Comparison of ENCODE assay signal across 19 cellular contexts in genomic region chr17:13721705-13722104, GRCh38.
A peak's percentile ranks its signal among the peaks of the same experiment; 100 is the strongest.
DNase-seq lines count a peak whose midpoint lies in the region; ATAC-seq and TF ChIP-seq lines count a peak whose summit lies in the region.
"Had no signal": no experiment of that assay in that cellular context is flagged by ENCODE, and none has a peak within 500 bp of the region (broad histone marks: within the 10 kb centered on the region; RNA-seq: fewer than 3 reads in every experiment).

No MANE protein-coding gene starts in this region.

- H3K4me3 ChIP-seq in hepatocyte (no peak overlapping the region), gastrocnemius medialis (no peak overlapping the region)
- H3K4me3 ChIP-seq: BLaER1, GM12878 had no signal

- WGBS in hepatocyte (ENCODE audit: low lambda C conversion rate, missing lambda C conversion rate): 90% methylated on average over 5 of the region's 5 CpGs

- H3K27ac ChIP-seq in hepatocyte: peak overlapping the region; percentile 20
- H3K27ac ChIP-seq in gastrocnemius medialis: peak overlapping the region in 3 of 4 donors; percentile 43 to 73 (median 61)
- H3K27ac ChIP-seq: 22Rv1, BLaER1, C4-2B had no signal

- no peak for TF ChIP-seq CTCF in hepatocyte (IDR thresholded peaks at IDR 0.05; ENCODE audit: poor library complexity)
- TF ChIP-seq CTCF in gastrocnemius medialis (IDR thresholded peaks at IDR 0.05 in 4 of 5, conservative IDR thresholded peaks at IDR 0.05 in 1 of 5): no peak
- no peak for TF ChIP-seq CTCF in GM20000 (IDR thresholded peaks at IDR 0.05; ENCODE audit: extremely low read depth, missing control alignments)

- H3K4me2 ChIP-seq in hepatocyte: no peak overlapping the region
- H3K4me2 ChIP-seq: BLaER1 had no signal

- in situ Hi-C loops in G401 (cut with HindIII; ENCODE audit: low sequenced_read_pairs) (no loop called here), gastrocnemius medialis (cut with MboI; ENCODE audit: low sequenced_read_pairs in 4 of 4) (no loop called here)

- H3K9me3 ChIP-seq in hepatocyte (ENCODE audit: low read depth) (no peaks in the 10 kb centered on the region), gastrocnemius medialis (no peaks in the 10 kb centered on the region)
- H3K9me3 ChIP-seq: BLaER1, Caco-2 had no signal

- H3K79me2 ChIP-seq in hepatocyte: no peaks in the 10 kb centered on the region

- H3K4me1 ChIP-seq in hepatocyte (ENCODE audit: insufficient read depth) (peaks cover 8% of the 10 kb centered on the region), gastrocnemius medialis (peaks cover 0 to 4% of the 10 kb centered on the region in 2 donors)
- H3K4me1 ChIP-seq: BLaER1, Caco-2 had no signal

- H3K27me3 ChIP-seq in hepatocyte: no peaks in the 10 kb centered on the region
- H3K27me3 ChIP-seq in gastrocnemius medialis: no peaks in the 10 kb centered on the region
- H3K27me3 ChIP-seq: BLaER1 had no signal

- no peaks in the 10 kb centered on the region for H4K20me1 ChIP-seq in hepatocyte (ENCODE audit: insufficient read depth, poor library complexity, severe bottlenecking)
- H4K20me1 ChIP-seq: BLaER1 had no signal

- no peaks in the 10 kb centered on the region for H3K9me2 ChIP-seq in hepatocyte (replicated peaks; ENCODE audit: insufficient read depth)

- ATAC-seq in Right ventricle myocardium inferior: peak; percentile 57
- no peak for ATAC-seq in left cardiac atrium
- ATAC-seq in gastrocnemius medialis: peak; percentile 98 to 99
- ATAC-seq: CD8-positive, alpha-beta T cell; GM12878 had no signal

- TF ChIP-seq POLR2A in gastrocnemius medialis (IDR thresholded peaks at IDR 0.05): no peak

- H3K36me3 ChIP-seq in hepatocyte (replicated peaks; ENCODE audit: insufficient read depth, low read depth): no peaks in the 10 kb centered on the region
- H3K36me3 ChIP-seq in gastrocnemius medialis: no peaks in the 10 kb centered on the region
- H3K36me3 ChIP-seq: BLaER1 had no signal

- DNase-seq in Right ventricle myocardium inferior (ENCODE audit: missing footprints) (no peak), left cardiac atrium (no peak), G401 (ENCODE audit: low spot score) (peak; percentile 1), hepatocyte (ENCODE audit: low spot score) (no peak), gastrocnemius medialis (peak; percentile 27 to 66), GM20000 (ENCODE audit: low spot score) (no peak)
- DNase-seq in activated T-cell treated with anti-CD3 and anti-CD28 coated beads, Interleukin-2, amount 50 U/mL, for 1 hour: no peak
- DNase-seq: Caco-2; CD4-positive, CD25-positive, alpha-beta regulatory T cell; CD8-positive, alpha-beta T cell; DMS153; DND-41; GDM1; GOT3; H7 had no signal

- H2AFZ ChIP-seq in hepatocyte: no peak overlapping the region

- intact Hi-C loops in Right ventricle myocardium inferior (cut with DNase I): no loop called here
- intact Hi-C loops in left cardiac atrium (cut with DNase I): no loop called here
- intact Hi-C loops in gastrocnemius medialis (cut with DNase I; ENCODE audit: low total_unique reads): loop anchor here (10.0 kb wide), 1 partner anchor 53 kb away; no protein-coding TSS in a partner anchor

Comparison
In these comparisons a context has a peak if more than half of its experiments do, and no peak if none do; other contexts are left out.
1. ATAC-seq: peak in Right ventricle myocardium inferior (single experiment) and gastrocnemius medialis (2 of 2); none in left cardiac atrium (0 of 2).
2. DNase-seq: peak in G401 (single experiment) and gastrocnemius medialis (2 of 2); none in Right ventricle myocardium inferior (single experiment), left cardiac atrium (single experiment), hepatocyte (single experiment), activated T-cell treated with anti-CD3 and anti-CD28 coated beads, Interleukin-2, amount 50 U/mL, for 1 hour (single experiment) and GM20000 (single experiment).